ENCODE assay signal across 10 cellular contexts in the genomic region with DNA sequence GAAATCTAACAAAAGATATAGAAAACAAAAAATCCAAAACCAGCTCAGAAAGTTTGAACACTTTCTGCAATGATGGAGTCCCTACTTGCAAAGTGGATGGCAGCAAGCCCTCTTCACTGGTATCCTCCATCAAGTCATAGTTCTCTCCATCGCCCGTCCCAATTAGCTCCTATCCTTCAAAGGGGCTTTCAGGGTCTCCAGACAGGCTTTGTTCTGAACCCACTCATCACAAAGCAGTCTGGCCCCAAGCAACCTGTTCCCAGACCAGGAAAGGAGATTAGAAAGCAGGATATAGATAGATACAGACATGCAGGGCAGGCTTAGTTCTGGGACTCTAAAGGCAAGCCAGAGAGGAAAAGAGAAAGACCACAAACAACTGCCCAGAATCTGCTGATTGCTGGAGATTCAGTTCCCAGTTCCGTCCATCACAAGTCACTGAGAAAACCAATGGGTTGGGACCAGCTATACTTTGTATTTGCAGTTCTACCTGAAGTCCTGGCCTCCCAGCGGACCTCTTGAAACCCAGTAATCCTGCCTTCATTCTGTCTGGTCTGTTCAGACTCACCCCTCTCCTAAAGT. TPM values are rescaled to one million over a fixed set of nuclear protein-coding genes. Genes with fewer than 3 reads are reported as not detected.
DNase-seq lines count a peak whose midpoint lies in the region; ATAC-seq and TF ChIP-seq lines count a peak whose summit lies in the region.
"Had no signal": no experiment of that assay in that cellular context is flagged by ENCODE, and none has a peak within 500 bp of the region (broad histone marks: within the 10 kb centered on the region; RNA-seq: fewer than 3 reads in every experiment).

No MANE protein-coding gene starts in this region.

- H3K36me3 Mint-ChIP-seq in GM23338 (ENCODE audit: low read depth) (no peaks in the 10 kb centered on the region), endothelial cell (ENCODE audit: low read depth, unreplicated experiment) (no peaks in the 10 kb centered on the region)

- DNase-seq in GM23338 (ENCODE audit: low spot score): no peak
- DNase-seq in RWPE2 (ENCODE audit: low spot score): no peak
- DNase-seq in endothelial cell (ENCODE audit: low spot score): no peak
- no peak for DNase-seq in NCI-H1436 treated with DMSO at 0.1 percent for 48 hours (lab: John Stamatoyannopoulos, UW)
- no peak for DNase-seq in SHP77 treated with DMSO at 0.1 percent for 48 hours (lab: John Stamatoyannopoulos, UW)
- DNase-seq in H7: no peak
- no peak for DNase-seq in ecto neural progenitor cell (ENCODE audit: low spot score)
- DNase-seq: foreskin keratinocyte, NCI-H446 had no signal

- H2AFZ ChIP-seq in GM23338: no peak overlapping the region

- peaks cover 100% of the 10 kb centered on the region for H3K79me2 ChIP-seq in GM23338 (replicated peaks; ENCODE audit: insufficient read depth)

- H4K20me1 ChIP-seq in GM23338 (replicated peaks; ENCODE audit: insufficient read depth): peaks cover 97% of the 10 kb centered on the region

- no peak overlapping the region for H3K9ac ChIP-seq in skeletal muscle satellite cell (ENCODE audit: low read depth, low read length)

- H3K4me2 ChIP-seq in GM23338 (no peak overlapping the region), skeletal muscle satellite cell (ENCODE audit: low read length) (peak overlapping the region; percentile 62)

- no peak overlapping the region for H3K4me3 Mint-ChIP-seq in GM23338
- no peak overlapping the region for H3K4me3 Mint-ChIP-seq in endothelial cell (ENCODE audit: unreplicated experiment)

- H3K27me3 Mint-ChIP-seq in GM23338 (ENCODE audit: insufficient read depth, low read depth, poor library complexity) (peaks cover 15% of the 10 kb centered on the region), endothelial cell (ENCODE audit: unreplicated experiment) (peaks cover 3% of the 10 kb centered on the region)

- H3K4me1 Mint-ChIP-seq in GM23338: peaks cover 66% of the 10 kb centered on the region
- H3K4me1 Mint-ChIP-seq in endothelial cell (ENCODE audit: unreplicated experiment): peaks cover 54% of the 10 kb centered on the region

- ATAC-seq in GM23338 (no peak), RWPE2 (ENCODE audit: low read depth) (no peak)
- ATAC-seq: foreskin keratinocyte had no signal

- H3F3A ChIP-seq in GM23338 (replicated peaks; ENCODE audit: low read depth): 0 out of 2 replicates have a peak, but pooled peaks cover 7% of the 10 kb centered on the region

- H3K36me3 ChIP-seq in GM23338 (ENCODE audit: insufficient read depth): no peaks in the 10 kb centered on the region; the same call in 1 of the 2 replicates
- peaks cover 11% of the 10 kb centered on the region for H3K36me3 ChIP-seq in RWPE2 (ENCODE audit: low read depth)
- no peaks in the 10 kb centered on the region for H3K36me3 ChIP-seq in skeletal muscle satellite cell (ENCODE audit: insufficient read depth, low read length)
- H3K36me3 ChIP-seq in H7 (replicated peaks; ENCODE audit: control insufficient read depth, insufficient read depth, low read length): no peaks in the 10 kb centered on the region

- TF ChIP-seq CTCF in GM23338 (conservative IDR thresholded peaks at IDR 0.05; ENCODE audit: low read depth in 2 of 2) (no peak), RWPE2 (IDR thresholded peaks at IDR 0.05; ENCODE audit: poor library complexity, severe bottlenecking) (no peak), endothelial cell (IDR thresholded peaks at IDR 0.05; ENCODE audit: unreplicated experiment) (no peak)

- H3K27me3 ChIP-seq in GM23338 (ENCODE audit: insufficient read depth) (no peaks in the 10 kb centered on the region), RWPE2 (ENCODE audit: insufficient read depth, poor library complexity, severe bottlenecking) (no peaks in the 10 kb centered on the region), skeletal muscle satellite cell (ENCODE audit: control insufficient read depth, insufficient read depth, low read length) (no peaks in the 10 kb centered on the region), H7 (ENCODE audit: control insufficient read depth, insufficient read depth, low read length) (no peaks in the 10 kb centered on the region)
- H3K27me3 ChIP-seq: foreskin keratinocyte had no signal

- H3K27ac Mint-ChIP-seq in GM23338: peak overlapping the region; percentile 65; the same call in 1 of the 2 replicates
- peak overlapping the region; percentile 79 for H3K27ac Mint-ChIP-seq in endothelial cell (ENCODE audit: unreplicated experiment)

- H3K27ac ChIP-seq in GM23338 (ENCODE audit: low read depth) (peak overlapping the region; percentile 87), RWPE2 (ENCODE audit: poor library complexity, severe bottlenecking) (peak overlapping the region; percentile 49)
- H3K27ac ChIP-seq: foreskin keratinocyte had no signal

- H3K4me1 ChIP-seq in GM23338 (ENCODE audit: insufficient read depth) (peaks cover 63% of the 10 kb centered on the region), RWPE2 (ENCODE audit: insufficient read depth, poor library complexity, severe bottlenecking) (peaks cover 68% of the 10 kb centered on the region), skeletal muscle satellite cell (ENCODE audit: control insufficient read depth, insufficient read depth, low read length) (peaks cover 55% of the 10 kb centered on the region)

- H3K9me3 ChIP-seq in RWPE2 (ENCODE audit: severe bottlenecking) (no peaks in the 10 kb centered on the region), skeletal muscle satellite cell (replicated peaks; ENCODE audit: low read length) (no peaks in the 10 kb centered on the region)

- H3K4me3 ChIP-seq in GM23338 (no peak overlapping the region), RWPE2 (ENCODE audit: severe bottlenecking) (no peak overlapping the region), skeletal muscle satellite cell (ENCODE audit: low read length) (no peak overlapping the region), H7 (ENCODE audit: insufficient read depth, low read depth, low read length) (no peak overlapping the region)

- H3K9me3 Mint-ChIP-seq in GM23338 (no peaks in the 10 kb centered on the region), endothelial cell (ENCODE audit: unreplicated experiment) (no peaks in the 10 kb centered on the region)

- H3K9me2 ChIP-seq in GM23338 (ENCODE audit: insufficient read depth): no peaks in the 10 kb centered on the region

TF ChIP-seq in GM23338, 12 proteins besides CTCF, POLR2A, EP300 and RAD21:
- TF ChIP-seq ZNF331 (CRISPR knock-in tag; IDR thresholded peaks at IDR 0.05; ENCODE audit: low read depth) (no peak), EZH2 (IDR thresholded peaks at IDR 0.05; ENCODE audit: low read depth, unreplicated experiment) (no peak), EZH2phosphoT487 (IDR thresholded peaks at IDR 0.05; ENCODE audit: unreplicated experiment) (no peak), STAT1 (IDR thresholded peaks at IDR 0.05; ENCODE audit: unreplicated experiment) (no peak), ZNF114 (CRISPR knock-in tag; IDR thresholded peaks at IDR 0.05) (no peak), CREB1 (CRISPR knock-in tag; IDR thresholded peaks at IDR 0.05; ENCODE audit: low read depth) (no peak), JUNB (IDR thresholded peaks at IDR 0.05; ENCODE audit: unreplicated experiment) (no peak), NANOG (IDR thresholded peaks at IDR 0.05; ENCODE audit: borderline replicate concordance) (no peak)
- TF ChIP-seq, protein P1, sequence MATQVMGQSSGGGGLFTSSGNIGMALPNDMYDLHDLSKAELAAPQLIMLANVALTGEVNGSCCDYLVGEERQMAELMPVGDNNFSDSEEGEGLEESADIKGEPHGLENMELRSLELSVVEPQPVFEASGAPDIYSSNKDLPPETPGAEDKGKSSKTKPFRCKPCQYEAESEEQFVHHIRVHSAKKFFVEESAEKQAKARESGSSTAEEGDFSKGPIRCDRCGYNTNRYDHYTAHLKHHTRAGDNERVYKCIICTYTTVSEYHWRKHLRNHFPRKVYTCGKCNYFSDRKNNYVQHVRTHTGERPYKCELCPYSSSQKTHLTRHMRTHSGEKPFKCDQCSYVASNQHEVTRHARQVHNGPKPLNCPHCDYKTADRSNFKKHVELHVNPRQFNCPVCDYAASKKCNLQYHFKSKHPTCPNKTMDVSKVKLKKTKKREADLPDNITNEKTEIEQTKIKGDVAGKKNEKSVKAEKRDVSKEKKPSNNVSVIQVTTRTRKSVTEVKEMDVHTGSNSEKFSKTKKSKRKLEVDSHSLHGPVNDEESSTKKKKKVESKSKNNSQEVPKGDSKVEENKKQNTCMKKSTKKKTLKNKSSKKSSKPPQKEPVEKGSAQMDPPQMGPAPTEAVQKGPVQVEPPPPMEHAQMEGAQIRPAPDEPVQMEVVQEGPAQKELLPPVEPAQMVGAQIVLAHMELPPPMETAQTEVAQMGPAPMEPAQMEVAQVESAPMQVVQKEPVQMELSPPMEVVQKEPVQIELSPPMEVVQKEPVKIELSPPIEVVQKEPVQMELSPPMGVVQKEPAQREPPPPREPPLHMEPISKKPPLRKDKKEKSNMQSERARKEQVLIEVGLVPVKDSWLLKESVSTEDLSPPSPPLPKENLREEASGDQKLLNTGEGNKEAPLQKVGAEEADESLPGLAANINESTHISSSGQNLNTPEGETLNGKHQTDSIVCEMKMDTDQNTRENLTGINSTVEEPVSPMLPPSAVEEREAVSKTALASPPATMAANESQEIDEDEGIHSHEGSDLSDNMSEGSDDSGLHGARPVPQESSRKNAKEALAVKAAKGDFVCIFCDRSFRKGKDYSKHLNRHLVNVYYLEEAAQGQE (IDR thresholded peaks at IDR 0.05; ENCODE audit: unreplicated experiment): no peak

RNA-seq across cellular contexts. Expression of a gene that starts 47.2 kb away (rescaled TPM):
- total RNA-seq in GM23338 (2014; rRNA removed; shearing (Covaris generic)): 15.0 and 24.8 TPM in 2 replicates
- polyA plus RNA-seq in GM23338 (2016; fragmentation: Nextera tagmentation; extraction: Ambion mirVana): 19.7 and 19.8 TPM in 2 replicates
- total RNA-seq in endothelial cell (ENCODE audit: unreplicated experiment): 1.6 TPM
- under 0.01 TPM in 1 of 2 replicates, not detected in the other for total RNA-seq in skeletal muscle satellite cell (2012; rRNA removed)
- total RNA-seq in H7 (2014; rRNA removed; shearing (Covaris generic)): 5.4 and 6.2 TPM in 2 replicates
- total RNA-seq: foreskin keratinocyte had no signal

RNA-seq across cellular contexts. Expression of a gene that starts 52.9 kb away (rescaled TPM):
- total RNA-seq in GM23338 (2014; rRNA removed; shearing (Covaris generic)): 63.5 and 63.8 TPM in 2 replicates
- 115 and 127 TPM in 2 replicates for polyA plus RNA-seq in GM23338 (2016; fragmentation: Nextera tagmentation; extraction: Ambion mirVana)
- total RNA-seq in endothelial cell (ENCODE audit: unreplicated experiment): 136 TPM
- total RNA-seq in skeletal muscle satellite cell (2012; rRNA removed): 13.8 and 20.0 TPM in 2 replicates
- 24.8 and 26.1 TPM in 2 replicates for total RNA-seq in H7 (2014; rRNA removed; shearing (Covaris generic))
